Comparison of ENCODE assay signal across 9 cellular contexts in genomic region chr1:8516793-8517556, GRCh38.
DNase-seq lines count a peak whose midpoint lies in the region; ATAC-seq and TF ChIP-seq lines count a peak whose summit lies in the region.
"Had no signal": no experiment of that assay in that cellular context is flagged by ENCODE, and none has a peak within 500 bp of the region (broad histone marks: within the 10 kb centered on the region; RNA-seq: fewer than 3 reads in every experiment).

No MANE protein-coding gene starts in this region.

- H3K9me3 ChIP-seq in right cardiac atrium (ENCODE audit: control insufficient read depth, low read length) (no peaks in the 10 kb centered on the region), SU-DHL-6 (ENCODE audit: insufficient read depth, low read length) (no peaks in the 10 kb centered on the region), thyroid gland (no peaks in the 10 kb centered on the region)

- no peak for DNase-seq in right cardiac atrium
- no peak for DNase-seq in left cardiac atrium
- peak; percentile 77 for DNase-seq in globus pallidus (ENCODE audit: low spot score)
- DNase-seq in type B pancreatic cell (ENCODE audit: extremely low spot score, unreplicated experiment), result no peak
- DNase-seq in thyroid gland, result no peak

- peaks cover 99% of the 10 kb centered on the region for H3K79me2 ChIP-seq in SU-DHL-6 (ENCODE audit: insufficient read depth, low read length)

- H3F3A ChIP-seq in SU-DHL-6 (ENCODE audit: insufficient read depth), result peaks cover 85% of the 10 kb centered on the region

- peak overlapping the region; percentile 53 for H3K9ac ChIP-seq in SU-DHL-6 (ENCODE audit: low read length)

- no peak for TF ChIP-seq POLR2A in thyroid gland (IDR thresholded peaks at IDR 0.05)

- H2AFZ ChIP-seq in SU-DHL-6 (ENCODE audit: low read depth, low read length, severe bottlenecking), result no peak overlapping the region

- no peak overlapping the region for H3K4me3 Mint-ChIP-seq in type B pancreatic cell

- H3K36me3 ChIP-seq in SU-DHL-6 (ENCODE audit: low read length) (no peaks in the 10 kb centered on the region), thyroid gland (no peaks in the 10 kb centered on the region)

- no peak for TF ChIP-seq CTCF in SU-DHL-6 (IDR thresholded peaks at IDR 0.05; ENCODE audit: insufficient read depth, low read length, poor library complexity, severe bottlenecking)
- no peak for TF ChIP-seq CTCF in type B pancreatic cell (conservative IDR thresholded peaks at IDR 0.05)
- TF ChIP-seq CTCF in thyroid gland (IDR thresholded peaks at IDR 0.05), result no peak

- 58% methylated on average over 6 of the region's 6 CpGs for WGBS in right cardiac atrium
- WGBS in thyroid gland, 2 donors, result 80 to 82% methylated on average over 6 of the region's 6 CpGs

- peaks cover 36% of the 10 kb centered on the region for H3K4me1 Mint-ChIP-seq in type B pancreatic cell (ENCODE audit: unreplicated experiment)

- no peaks in the 10 kb centered on the region for H3K27me3 Mint-ChIP-seq in type B pancreatic cell

- H3K27me3 ChIP-seq in right cardiac atrium (ENCODE audit: control insufficient read depth, insufficient read depth), result no peaks in the 10 kb centered on the region
- H3K27me3 ChIP-seq in SU-DHL-6 (ENCODE audit: low read length), result no peaks in the 10 kb centered on the region
- no peaks in the 10 kb centered on the region for H3K27me3 ChIP-seq in thyroid gland

- ATAC-seq in right cardiac atrium (peak in 1 of 2 donors; percentile 25), left cardiac atrium (no peak), GM19324 (IDR thresholded peaks at IDR 0.05; ENCODE audit: low FRiP score, unreplicated experiment) (no peak), HG02970 (IDR thresholded peaks at IDR 0.05; ENCODE audit: low FRiP score, unreplicated experiment) (no peak)

- peak overlapping the region; percentile 45 for H3K27ac Mint-ChIP-seq in type B pancreatic cell

- peak overlapping the region; percentile 97 for H3K4me2 ChIP-seq in SU-DHL-6 (ENCODE audit: low read depth, low read length, poor library complexity, severe bottlenecking)

- no peaks in the 10 kb centered on the region for H3K9me2 ChIP-seq in SU-DHL-6 (replicated peaks; ENCODE audit: insufficient read depth, low read length)

- H3K4me1 ChIP-seq in right cardiac atrium (ENCODE audit: control insufficient read depth, insufficient read depth, low read length), result peaks cover 7% of the 10 kb centered on the region
- H3K4me1 ChIP-seq in thyroid gland, result peaks cover 21 to 46% of the 10 kb centered on the region in 2 donors

- no peaks in the 10 kb centered on the region for H3K9me3 Mint-ChIP-seq in type B pancreatic cell

- H3K4me3 ChIP-seq in right cardiac atrium (ENCODE audit: low read length) (no peak overlapping the region), SU-DHL-6 (ENCODE audit: insufficient read depth, low read length, poor library complexity, severe bottlenecking) (peak overlapping the region; percentile 8), thyroid gland (replicated peaks in 1 of 3) (no peak overlapping the region)

- H3K27ac ChIP-seq in right cardiac atrium (ENCODE audit: low read length) (peak overlapping the region; percentile 36), SU-DHL-6 (ENCODE audit: low read depth, low read length) (peak overlapping the region; percentile 96), thyroid gland (no peak overlapping the region)
- H3K27ac ChIP-seq: HL-60 had no signal

- intact Hi-C loops in right cardiac atrium (cut with DNase I), result no loop called here
- intact Hi-C loops in left cardiac atrium (cut with DNase I), result no loop called here
- intact Hi-C loops in thyroid gland (cut with DNase I), result no loop called here

- no peaks in the 10 kb centered on the region for H4K20me1 ChIP-seq in SU-DHL-6 (ENCODE audit: low read depth, low read length)

- H3K36me3 Mint-ChIP-seq in type B pancreatic cell, result peaks cover 8% of the 10 kb centered on the region

Comparison
In these comparisons a context has a peak if more than half of its experiments do, and no peak if none do; other contexts are left out.
1. H3K27ac ChIP-seq: peak in right cardiac atrium (single experiment) and SU-DHL-6 (single experiment); none in thyroid gland (0 of 3).